Comparison of ENCODE assay signal across 8 cellular contexts in the genomic region with DNA sequence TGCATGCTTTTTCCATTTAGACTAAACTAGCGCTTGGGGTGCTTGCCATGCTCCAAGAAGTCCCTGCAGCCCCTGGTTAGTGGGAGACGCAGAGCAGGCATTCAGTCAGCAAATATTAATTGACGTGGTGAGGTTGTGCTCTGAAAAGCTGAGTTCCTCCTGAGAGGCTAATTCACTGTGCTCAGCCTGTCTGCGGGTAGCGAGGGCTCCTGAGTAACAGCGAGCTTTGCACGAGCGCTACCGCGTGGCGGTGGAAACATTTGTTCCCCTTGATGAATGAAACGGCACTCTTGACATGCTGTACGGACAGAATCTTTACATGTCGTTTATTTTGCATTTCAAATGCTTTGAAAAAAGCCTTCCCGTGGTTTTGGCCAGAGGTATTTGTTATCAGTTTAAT.
DNase-seq lines count a peak whose midpoint lies in the region; ATAC-seq and TF ChIP-seq lines count a peak whose summit lies in the region.

No MANE protein-coding gene starts in this region.

- peak overlapping the region; percentile 60 for H3K9ac ChIP-seq in GM23248

- intact Hi-C loops in psoas muscle (cut with DNase I): no loop called here
- intact Hi-C loops in uterus (cut with DNase I; ENCODE audit: low total_unique reads): no loop called here

- H3K4me2 ChIP-seq in GM23248 (ENCODE audit: unreplicated experiment): peak overlapping the region; percentile 23

- TF ChIP-seq CTCF in cardiac muscle cell (IDR thresholded peaks at IDR 0.05; ENCODE audit: low read depth, low read length) (peak; percentile 11), psoas muscle (IDR thresholded peaks at IDR 0.05) (peak; percentile 32), uterus (IDR thresholded peaks at IDR 0.05) (no peak)

- DNase-seq in GM23248: peak; percentile 75
- DNase-seq in SK-N-DZ (ENCODE audit: low spot score): peak; percentile 76
- DNase-seq in cardiac muscle cell (ENCODE audit: low read depth in 1 of 2, low spot score in 1 of 2): peak in 1 of 2 donors; percentile 29
- peak; percentile 56 to 73 for DNase-seq in psoas muscle
- no peak for DNase-seq in uterus
- DNase-seq in effector CD4-positive, alpha-beta T cell: no peak
- DNase-seq in Kasumi-1 (lab: John Stamatoyannopoulos, UW): no peak
- no peak for DNase-seq in activated CD4-positive, CD25-positive, alpha-beta regulatory T cell treated with anti-CD3 and anti-CD28 coated beads, Interleukin-2, amount 50 U/mL, for 72 hours

- H3K9me3 ChIP-seq in GM23248 (ENCODE audit: low read depth): no peaks in the 10 kb centered on the region
- H3K9me3 ChIP-seq in cardiac muscle cell (ENCODE audit: low read depth): no peaks in the 10 kb centered on the region
- no peaks in the 10 kb centered on the region for H3K9me3 ChIP-seq in psoas muscle
- H3K9me3 ChIP-seq in uterus: no peaks in the 10 kb centered on the region

- H3K4me3 ChIP-seq in GM23248 (no peak overlapping the region), cardiac muscle cell (no peak overlapping the region), psoas muscle (peak overlapping the region; percentile 36), uterus (no peak overlapping the region)

- H3K79me2 ChIP-seq in GM23248 (ENCODE audit: insufficient read depth): no peaks in the 10 kb centered on the region

- no peaks in the 10 kb centered on the region for H3K9me2 ChIP-seq in GM23248 (ENCODE audit: insufficient read depth)

- H4K20me1 ChIP-seq in GM23248 (ENCODE audit: insufficient read depth): no peaks in the 10 kb centered on the region

- H2AFZ ChIP-seq in GM23248: peak overlapping the region; percentile 68

- 56 to 63% methylated on average over 15 of the region's 15 CpGs for WGBS in GM23248 (ENCODE audit: low coverage in 1 of 2, low lambda C conversion rate in 2 of 2, missing lambda C conversion rate in 2 of 2), 2 experiments
- 29 to 55% (median 47%) methylated on average over 15 of the region's 15 CpGs for WGBS in psoas muscle, 3 donors

- H3K4me1 ChIP-seq in GM23248 (ENCODE audit: insufficient read depth) (peaks cover 12% of the 10 kb centered on the region), cardiac muscle cell (ENCODE audit: low read depth) (peaks cover 9% of the 10 kb centered on the region), psoas muscle (peaks cover 8% of the 10 kb centered on the region), uterus (no peaks in the 10 kb centered on the region)

- no peak for TF ChIP-seq POLR2A in uterus (IDR thresholded peaks at IDR 0.05)

- no peaks in the 10 kb centered on the region for H3K27me3 ChIP-seq in GM23248 (replicated peaks; ENCODE audit: insufficient read depth)
- no peaks in the 10 kb centered on the region for H3K27me3 ChIP-seq in cardiac muscle cell
- no peaks in the 10 kb centered on the region for H3K27me3 ChIP-seq in psoas muscle (ENCODE audit: insufficient read depth in 3 of 3, low read length in 2 of 3)
- no peaks in the 10 kb centered on the region for H3K27me3 ChIP-seq in uterus

- ATAC-seq in psoas muscle: peak; percentile 83 to 92 (median 86)

- in situ Hi-C loops in GM23248 (cut with MboI): no loop called here

- H3F3A ChIP-seq in GM23248 (ENCODE audit: insufficient read depth): 0 out of 2 replicates have a peak, but pooled peaks cover 1% of the 10 kb centered on the region

- H3K27ac ChIP-seq in GM23248 (peak overlapping the region; percentile 72), cardiac muscle cell (no peak overlapping the region), psoas muscle (peak overlapping the region; percentile 76), uterus (no peak overlapping the region)

- no peaks in the 10 kb centered on the region for H3K36me3 ChIP-seq in GM23248 (ENCODE audit: low read depth)
- no peaks in the 10 kb centered on the region for H3K36me3 ChIP-seq in cardiac muscle cell
- H3K36me3 ChIP-seq in psoas muscle (ENCODE audit: insufficient read depth in 1 of 2, low read depth in 1 of 2): no peaks in the 10 kb centered on the region
- no peaks in the 10 kb centered on the region for H3K36me3 ChIP-seq in uterus

Comparison
In these comparisons a context has a peak if more than half of its experiments do, and no peak if none do; other contexts are left out.
1. DNase-seq: peak in GM23248 (single experiment), SK-N-DZ (single experiment) and psoas muscle (2 of 2); none in uterus (0 of 2), effector CD4-positive, alpha-beta T cell (single experiment), Kasumi-1 (0 of 2) and activated CD4-positive, CD25-positive, alpha-beta regulatory T cell treated with anti-CD3 and anti-CD28 coated beads, Interleukin-2, amount 50 U/mL, for 72 hours (single experiment).
2. H3K27ac ChIP-seq: peak in GM23248 (single experiment) and psoas muscle (single experiment); none in cardiac muscle cell (single experiment) and uterus (0 of 2).
3. CTCF ChIP-seq: peak in cardiac muscle cell (single experiment) and psoas muscle (single experiment); none in uterus (0 of 4).